In the genomic region with DNA sequence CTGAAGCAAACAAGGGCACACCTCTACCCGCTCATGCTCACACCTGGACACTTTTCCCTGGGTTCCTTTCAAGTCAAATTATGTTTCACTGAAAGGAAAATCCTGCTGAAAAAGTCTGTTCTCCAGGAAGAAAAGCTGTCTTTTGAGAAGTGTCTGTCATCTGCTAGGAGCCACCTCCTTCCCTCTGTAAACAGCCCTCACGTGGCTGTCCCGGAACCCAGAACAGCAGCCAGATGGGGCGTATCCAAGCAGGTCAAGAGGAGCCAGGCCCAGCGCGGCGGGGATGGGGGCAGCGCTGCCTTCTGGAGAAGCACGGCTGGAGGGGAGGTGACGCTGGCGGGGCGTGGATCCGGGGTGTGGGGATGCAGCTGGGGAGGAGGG, we compare ENCODE assay signal across 8 cellular contexts. TPM values are rescaled to one million over a fixed set of nuclear protein-coding genes. Genes with fewer than 3 reads are reported as not detected.
DNase-seq lines count a peak whose midpoint lies in the region; ATAC-seq and FAIRE-seq lines count a peak whose summit lies in the region.

PNPLA7 (minus strand) TSS at position 162 of the 381 bp plus-strand sequence. CDS start 205 bp downstream, outside the sequence.

- H3K27ac ChIP-seq in epithelial cell of prostate (peak within 1 kb of the TSS; percentile 60), mesodermal cell (ENCODE audit: low read depth, low read length, severe bottlenecking) (peak within 1 kb of the TSS; percentile 59)

- FAIRE-seq in HTR-8/SVneo (lab: Jason Lieb, UNC): no peak

- DNase-seq in CD1c-positive myeloid dendritic cell (ENCODE audit: extremely low spot score) (peak; percentile 83), HTR-8/SVneo (ENCODE audit: insufficient read length, low spot score) (peak; percentile 68), NOMO-1 treated with dmso at 0.1 percent for 144 hours (lab: John Stamatoyannopoulos, UW; ENCODE audit: unreplicated experiment) (peak; percentile 64), activated T-cell treated with anti-CD3 and anti-CD28 coated beads for 48 hours (ENCODE audit: low read depth) (peak; percentile 31), epithelial cell of prostate (ENCODE audit: low read depth, low spot score) (peak; percentile 24)
- peak; percentile 53 for DNase-seq in stimulated activated naive B cell treated with anti-CD40 and anti-IgM and Interleukin-4, amounts not matched to agents 10 μg/mL and 1 μg/mL and 100 μg/mL, for 72 hours

- WGBS in mesodermal cell (ENCODE audit: insufficient coverage in 2 of 2), 2 experiments: 10 to 23% methylated on average over 7 to 12 of the region's 13 CpGs

- peak within 1 kb of the TSS; percentile 88 to 89 for H3K4me3 Mint-ChIP-seq in stimulated activated naive B cell treated with anti-CD40 and anti-IgM and Interleukin-4, amounts not matched to agents 10 μg/mL and 1 μg/mL and 100 μg/mL, for 72 hours

- H3K9me3 Mint-ChIP-seq in stimulated activated naive B cell treated with anti-CD40 and anti-IgM and Interleukin-4, amounts not matched to agents 10 μg/mL and 1 μg/mL and 100 μg/mL, for 72 hours: no peaks in the 10 kb centered on the region

- peak within 1 kb of the TSS; percentile 54 for H3K4me3 ChIP-seq in mesodermal cell (ENCODE audit: extremely low read depth, insufficient read depth, low read length, poor library complexity, severe bottlenecking)

- H3K36me3 Mint-ChIP-seq in stimulated activated naive B cell treated with anti-CD40 and anti-IgM and Interleukin-4, amounts not matched to agents 10 μg/mL and 1 μg/mL and 100 μg/mL, for 72 hours: peaks cover 10 to 17% of the 10 kb centered on the region in 2 donors

- peaks cover 6% of the 10 kb centered on the region for H3K9me3 ChIP-seq in mesodermal cell (ENCODE audit: control insufficient read depth, low read length)

- peaks cover 4% of the 10 kb centered on the region for H3K4me1 ChIP-seq in mesodermal cell (ENCODE audit: control insufficient read depth, insufficient read depth, low read length, poor library complexity, severe bottlenecking)

- peak within 1 kb of the TSS; percentile 87 for H3K27ac Mint-ChIP-seq in stimulated activated naive B cell treated with anti-CD40 and anti-IgM and Interleukin-4, amounts not matched to agents 10 μg/mL and 1 μg/mL and 100 μg/mL, for 72 hours

- ATAC-seq in stimulated activated naive B cell treated with anti-CD40 and anti-IgM and Interleukin-4, amounts not matched to agents 10 μg/mL and 1 μg/mL and 100 μg/mL, for 72 hours (replicated peaks): peak; percentile 55 to 62
- no peak for ATAC-seq in GM18907 (IDR thresholded peaks at IDR 0.05; ENCODE audit: unreplicated experiment)

- H3K4me1 Mint-ChIP-seq in stimulated activated naive B cell treated with anti-CD40 and anti-IgM and Interleukin-4, amounts not matched to agents 10 μg/mL and 1 μg/mL and 100 μg/mL, for 72 hours: peaks cover 33 to 57% of the 10 kb centered on the region in 2 donors

- H3K27me3 Mint-ChIP-seq in stimulated activated naive B cell treated with anti-CD40 and anti-IgM and Interleukin-4, amounts not matched to agents 10 μg/mL and 1 μg/mL and 100 μg/mL, for 72 hours: no peaks in the 10 kb centered on the region

- peaks cover 24% of the 10 kb centered on the region for H3K36me3 ChIP-seq in mesodermal cell (ENCODE audit: control insufficient read depth, insufficient read depth, low read length)

RNA-seq across cellular contexts. Expression of gene PNPLA7, which starts in this region (rescaled TPM):
- 1.5 TPM for polyA plus RNA-seq in mesodermal cell (2013, experiment 1 of 2)
- 1.6 TPM for polyA plus RNA-seq in mesodermal cell (2013, experiment 2 of 2)

Comparison
In these comparisons a context has a peak if more than half of its experiments do, and no peak if none do; other contexts are left out.
1. DNase-seq: peak in every context shown above with its lines; median percentile 83 in CD1c-positive myeloid dendritic cell; 68 in HTR-8/SVneo; 64 in NOMO-1 treated with dmso at 0.1 percent for 144 hours; 53 in stimulated activated naive B cell treated with anti-CD40 and anti-IgM and Interleukin-4, amounts not matched to agents 10 μg/mL and 1 μg/mL and 100 μg/mL, for 72 hours; 31 in activated T-cell treated with anti-CD3 and anti-CD28 coated beads for 48 hours; 24 in epithelial cell of prostate.